15 cellular contexts compared by ENCODE assay signal in genomic region chr2:136207665-136208064, GRCh38.
DNase-seq lines count a peak whose midpoint lies in the region; ATAC-seq and TF ChIP-seq lines count a peak whose summit lies in the region.
"Had no signal": no experiment of that assay in that cellular context is flagged by ENCODE, and none has a peak within 500 bp of the region (broad histone marks: within the 10 kb centered on the region; RNA-seq: fewer than 3 reads in every experiment).

No MANE protein-coding gene starts in this region.

- peak; percentile 20 for ATAC-seq in activated CD8-positive, alpha-beta T cell treated with anti-CD3 and anti-CD28 coated beads for 36 hours
- no peak for ATAC-seq in activated CD8-positive, alpha-beta T cell treated with anti-CD3 and anti-CD28 coated beads, Interleukin-2, amount 10 ng/mL, durations not matched to agents 7 days and 5 days
- ATAC-seq in GM21529 (IDR thresholded peaks at IDR 0.05; ENCODE audit: unreplicated experiment): peak; percentile 9

- H3K4me1 Mint-ChIP-seq in activated CD8-positive, alpha-beta T cell treated with anti-CD3 and anti-CD28 coated beads for 36 hours (ENCODE audit: low read depth): peaks cover 47% of the 10 kb centered on the region
- peaks cover 24% of the 10 kb centered on the region for H3K4me1 Mint-ChIP-seq in activated CD8-positive, alpha-beta T cell treated with anti-CD3 and anti-CD28 coated beads, Interleukin-2, amount 10 ng/mL, durations not matched to agents 7 days and 5 days (ENCODE audit: low read depth)

- peaks cover 7% of the 10 kb centered on the region; the same call in 1 of the 2 replicates for H3F3A ChIP-seq in OCI-LY1 (ENCODE audit: insufficient read depth, low read length)

- H3K79me2 ChIP-seq in OCI-LY1 (ENCODE audit: insufficient read depth, low read length): no peaks in the 10 kb centered on the region

- H3K4me3 Mint-ChIP-seq in activated CD8-positive, alpha-beta T cell treated with anti-CD3 and anti-CD28 coated beads for 36 hours: no peak overlapping the region
- H3K4me3 Mint-ChIP-seq in activated CD8-positive, alpha-beta T cell treated with anti-CD3 and anti-CD28 coated beads, Interleukin-2, amount 10 ng/mL, durations not matched to agents 7 days and 5 days: no peak overlapping the region
- H3K4me3 Mint-ChIP-seq: endodermal cell had no signal

- H3K4me2 ChIP-seq in OCI-LY1 (ENCODE audit: low read length): peak overlapping the region; percentile 72; the same call in 1 of the 2 replicates

- no peak overlapping the region for H3K4me3 ChIP-seq in OCI-LY1 (ENCODE audit: low read depth, low read length, poor library complexity, severe bottlenecking)
- H3K4me3 ChIP-seq in spleen: no peak overlapping the region
- H3K4me3 ChIP-seq in MG63: no peak overlapping the region

- H3K9me3 ChIP-seq in OCI-LY1 (ENCODE audit: low read length) (peaks cover 12% of the 10 kb centered on the region; the same call in 1 of the 2 replicates), spleen (peaks cover 0 to 10% (median 6%) of the 10 kb centered on the region in 8 donors), MG63 (no peaks in the 10 kb centered on the region)

- H3K27me3 Mint-ChIP-seq in activated CD8-positive, alpha-beta T cell treated with anti-CD3 and anti-CD28 coated beads for 36 hours: no peaks in the 10 kb centered on the region
- no peaks in the 10 kb centered on the region for H3K27me3 Mint-ChIP-seq in activated CD8-positive, alpha-beta T cell treated with anti-CD3 and anti-CD28 coated beads, Interleukin-2, amount 10 ng/mL, durations not matched to agents 7 days and 5 days (ENCODE audit: low read depth)

- peak overlapping the region; percentile 99 for H3K27ac ChIP-seq in OCI-LY1 (ENCODE audit: low read depth, low read length, poor library complexity, severe bottlenecking)
- H3K27ac ChIP-seq in spleen: peak overlapping the region; percentile 33 to 86 (median 72)

- peaks cover 18% of the 10 kb centered on the region for H3K9me3 Mint-ChIP-seq in activated CD8-positive, alpha-beta T cell treated with anti-CD3 and anti-CD28 coated beads for 36 hours
- peaks cover 13% of the 10 kb centered on the region for H3K9me3 Mint-ChIP-seq in activated CD8-positive, alpha-beta T cell treated with anti-CD3 and anti-CD28 coated beads, Interleukin-2, amount 10 ng/mL, durations not matched to agents 7 days and 5 days (ENCODE audit: insufficient read depth)

- no peaks in the 10 kb centered on the region for H3K9me2 ChIP-seq in OCI-LY1 (ENCODE audit: low read depth, low read length)

- no peaks in the 10 kb centered on the region for H3K27me3 ChIP-seq in OCI-LY1 (ENCODE audit: insufficient read depth, low read length)
- H3K27me3 ChIP-seq in spleen (replicated peaks in 1 of 7): no peaks in the 10 kb centered on the region
- H3K27me3 ChIP-seq in MG63: no peaks in the 10 kb centered on the region

- POLR2A ChIA-PET in activated CD8-positive, alpha-beta T cell treated with anti-CD3 and anti-CD28 coated beads for 36 hours (lab: Charles Lee): interaction anchor here (0.8 to 1.4 kb wide), 2 partner anchors 9 to 79 kb away, joined by 3 to 4 read pairs; no protein-coding TSS in a partner anchor
- POLR2A ChIA-PET in activated CD8-positive, alpha-beta T cell treated with anti-CD3 and anti-CD28 coated beads, Interleukin-2, amount 10 ng/mL, durations not matched to agents 7 days and 5 days (lab: Charles Lee): no interaction called here

- WGBS in spleen, 5 donors: 65 to 72% (median 68%) methylated on average over 2 of the region's 2 CpGs

- no peak for TF ChIP-seq POLR2A in spleen (IDR thresholded peaks at IDR 0.05)

- CTCF ChIA-PET in activated CD8-positive, alpha-beta T cell treated with anti-CD3 and anti-CD28 coated beads for 36 hours (lab: Charles Lee): interaction anchor here (0.9 to 1.2 kb wide), 4 partner anchors 52 to 294 kb away, joined by 3 read pairs; no protein-coding TSS in a partner anchor
- CTCF ChIA-PET in activated CD8-positive, alpha-beta T cell treated with anti-CD3 and anti-CD28 coated beads, Interleukin-2, amount 10 ng/mL, durations not matched to agents 7 days and 5 days (lab: Charles Lee): interaction anchor here (0.8 to 1.2 kb wide), 3 partner anchors 29 to 174 kb away, joined by 3 to 4 read pairs (median 3); no protein-coding TSS in a partner anchor

- intact Hi-C loops in activated CD8-positive, alpha-beta T cell treated with anti-CD3 and anti-CD28 coated beads for 36 hours (cut with micrococcal nuclease): no loop called here
- intact Hi-C loops in spleen (cut with DNase I; ENCODE audit: low total_unique reads): no loop called here

- H3K9ac ChIP-seq in OCI-LY1 (ENCODE audit: low read length): peak overlapping the region; percentile 70

- H2AFZ ChIP-seq in OCI-LY1 (ENCODE audit: low read length): no peak overlapping the region

- no peak for TF ChIP-seq CTCF in activated CD8-positive, alpha-beta T cell treated with anti-CD3 and anti-CD28 coated beads for 36 hours (IDR thresholded peaks at IDR 0.05)
- TF ChIP-seq CTCF in OCI-LY1 (IDR thresholded peaks at IDR 0.05; ENCODE audit: low read length): no peak
- no peak for TF ChIP-seq CTCF in spleen (IDR thresholded peaks at IDR 0.05 in 8 of 11, conservative IDR thresholded peaks at IDR 0.05 in 3 of 11)

- no peak for DNase-seq in activated CD8-positive, alpha-beta T cell treated with anti-CD3 and anti-CD28 coated beads for 36 hours
- DNase-seq in activated CD8-positive, alpha-beta T cell treated with anti-CD3 and anti-CD28 coated beads, Interleukin-2, amount 10 ng/mL, durations not matched to agents 7 days and 5 days: no peak
- no peak for DNase-seq in spleen
- DNase-seq in NK-92 treated with Interleukin-12 subunit alpha and Interleukin-12 subunit beta, amount 100 ng/mL, for 24 hours (lab: John Stamatoyannopoulos, UW): no peak
- DNase-seq in MG63: no peak
- DNase-seq in NCI-H748 treated with DMSO at 0.1 percent for 48 hours (lab: John Stamatoyannopoulos, UW): no peak
- DNase-seq: ACHN; activated CD4-positive, alpha-beta T cell treated with anti-CD3 and anti-CD28 coated beads for 4 hours; activated gamma-delta T cell treated with Interleukin-2 at 50 U/mL for 16 hours; DMS153; endodermal cell; midbrain had no signal

- peak overlapping the region; percentile 77 for H3K27ac Mint-ChIP-seq in activated CD8-positive, alpha-beta T cell treated with anti-CD3 and anti-CD28 coated beads for 36 hours
- H3K27ac Mint-ChIP-seq in activated CD8-positive, alpha-beta T cell treated with anti-CD3 and anti-CD28 coated beads, Interleukin-2, amount 10 ng/mL, durations not matched to agents 7 days and 5 days: no peak overlapping the region
- H3K27ac Mint-ChIP-seq: endodermal cell, progenitor cell of endocrine pancreas had no signal

- H3K4me1 ChIP-seq in OCI-LY1 (ENCODE audit: insufficient read depth, low read length, severe bottlenecking): peaks cover 47% of the 10 kb centered on the region
- peaks cover 8 to 75% (median 49%) of the 10 kb centered on the region in 6 donors for H3K4me1 ChIP-seq in spleen

- peaks cover 3% of the 10 kb centered on the region for H3K36me3 Mint-ChIP-seq in activated CD8-positive, alpha-beta T cell treated with anti-CD3 and anti-CD28 coated beads for 36 hours (ENCODE audit: low read depth)
- H3K36me3 Mint-ChIP-seq in activated CD8-positive, alpha-beta T cell treated with anti-CD3 and anti-CD28 coated beads, Interleukin-2, amount 10 ng/mL, durations not matched to agents 7 days and 5 days (ENCODE audit: low read depth): peaks cover 11% of the 10 kb centered on the region

- H3K36me3 ChIP-seq in OCI-LY1 (ENCODE audit: insufficient read depth, low read length) (peaks cover 7% of the 10 kb centered on the region; the same call in 1 of the 2 replicates), spleen (no peaks in the 10 kb centered on the region), MG63 (no peaks in the 10 kb centered on the region)

- no peaks in the 10 kb centered on the region for H4K20me1 ChIP-seq in OCI-LY1 (ENCODE audit: insufficient read depth, low read length)
